29 cellular contexts compared by ENCODE assay signal in the genomic region with DNA sequence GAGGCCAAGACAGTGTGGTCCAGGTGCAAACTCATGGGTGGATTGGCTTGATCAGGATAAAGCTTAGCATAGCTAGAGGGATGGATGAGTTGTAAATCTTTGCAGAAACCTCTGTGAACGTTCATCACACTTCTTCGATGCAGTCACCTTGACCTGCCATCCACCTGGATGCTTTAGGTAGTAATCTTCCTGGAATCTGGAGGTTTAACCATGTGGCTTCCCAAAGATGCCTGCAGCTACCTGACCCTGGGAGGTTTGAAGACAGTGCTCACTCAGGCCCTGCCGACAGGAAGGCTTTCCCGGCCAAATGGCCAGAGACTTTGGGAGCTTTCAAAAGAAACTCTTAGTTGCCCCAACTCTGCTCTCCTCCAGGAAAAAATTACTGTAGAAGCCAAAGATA. TPM values are rescaled to one million over a fixed set of nuclear protein-coding genes. Genes with fewer than 3 reads are reported as not detected.
A peak's percentile ranks its signal among the peaks of the same experiment; 100 is the strongest.
DNase-seq lines count a peak whose midpoint lies in the region; ATAC-seq, FAIRE-seq and TF ChIP-seq lines count a peak whose summit lies in the region.
"Had no signal": no experiment of that assay in that cellular context is flagged by ENCODE, and none has a peak within 500 bp of the region (broad histone marks: within the 10 kb centered on the region; RNA-seq: fewer than 3 reads in every experiment).

No MANE protein-coding gene starts in this region.

- H3K9me2 ChIP-seq in MM.1S (replicated peaks; ENCODE audit: insufficient read depth, low read length) = no peaks in the 10 kb centered on the region

- POLR2A ChIA-PET in GM10248 (lab: Yijun Ruan, JAX) = no interaction called here
- POLR2A ChIA-PET in endothelial cell of umbilical vein (lab: Charles Lee) = no interaction called here

- H3K27ac Mint-ChIP-seq in type B pancreatic cell = no peak overlapping the region
- H3K27ac Mint-ChIP-seq in activated naive CD8-positive, alpha-beta T cell treated with anti-CD3 and anti-CD28 coated beads for 36 hours = no peak overlapping the region
- H3K27ac Mint-ChIP-seq: CD4-positive, alpha-beta memory T cell; CD4-positive, CD25-positive, alpha-beta regulatory T cell; CD8-positive, alpha-beta memory T cell had no signal

- no peaks in the 10 kb centered on the region for H3K36me3 ChIP-seq in endothelial cell of umbilical vein (ENCODE audit: control insufficient read depth in 2 of 2, extremely low read depth in 1 of 2, insufficient read depth in 2 of 2, low read length in 2 of 2)
- H3K36me3 ChIP-seq in lung (ENCODE audit: control insufficient read depth in 2 of 2, insufficient read depth in 2 of 2, low read length in 2 of 2) = no peaks in the 10 kb centered on the region
- H3K36me3 ChIP-seq in MM.1S (replicated peaks; ENCODE audit: insufficient read depth, low read length) = no peaks in the 10 kb centered on the region
- H3K36me3 ChIP-seq: BE2C, BLaER1 had no signal

- no peaks in the 10 kb centered on the region for H3K27me3 Mint-ChIP-seq in type B pancreatic cell
- no peaks in the 10 kb centered on the region for H3K27me3 Mint-ChIP-seq in activated naive CD8-positive, alpha-beta T cell treated with anti-CD3 and anti-CD28 coated beads for 36 hours
- H3K27me3 Mint-ChIP-seq: CD4-positive, alpha-beta memory T cell; CD4-positive, CD25-positive, alpha-beta regulatory T cell; CD8-positive, alpha-beta memory T cell had no signal

- no peaks in the 10 kb centered on the region for H3F3A ChIP-seq in MM.1S (ENCODE audit: insufficient read depth, low read length)

- H3K9me3 Mint-ChIP-seq in type B pancreatic cell = no peaks in the 10 kb centered on the region
- no peaks in the 10 kb centered on the region for H3K9me3 Mint-ChIP-seq in activated naive CD8-positive, alpha-beta T cell treated with anti-CD3 and anti-CD28 coated beads for 36 hours
- H3K9me3 Mint-ChIP-seq: CD4-positive, alpha-beta memory T cell; CD4-positive, CD25-positive, alpha-beta regulatory T cell; CD8-positive, alpha-beta memory T cell had no signal

- DNase-seq in GM10248 (ENCODE audit: extremely low spot score) = peak; percentile 4
- DNase-seq in endothelial cell of umbilical vein (ENCODE audit: low read depth, low spot score) = no peak
- peak; percentile 14 for DNase-seq in lung (ENCODE audit: low spot score)
- DNase-seq in type B pancreatic cell (ENCODE audit: extremely low spot score, unreplicated experiment) = peak; percentile 18
- DNase-seq in activated naive CD8-positive, alpha-beta T cell treated with anti-CD3 and anti-CD28 coated beads for 36 hours = no peak
- DNase-seq in stimulated activated naive CD8-positive, alpha-beta T cell treated with anti-CD3 and anti-CD28 coated beads, Interleukin-15, Interleukin-2, amounts not matched to agents 100 U/mL and 50 U/mL, for 24 hours = no peak
- DNase-seq in MM.1S = no peak
- DNase-seq: 8988T; ACHN; BE2C; C1 segment of cervical spinal cord; CD4-positive, alpha-beta memory T cell; CD4-positive, CD25-positive, alpha-beta regulatory T cell; CD8-positive, alpha-beta memory T cell; COR-L47; DMS 273 treated with DMSO at 0.1 percent for 48 hours; DMS153; DMS53; DMS79; DND-41; EL; GDM1 had no signal

- BruUV-seq in endothelial cell of umbilical vein (replicated peaks; lab: Mats Ljungman, UMichigan) = no TSS peak

- H3K9me1 ChIP-seq in endothelial cell of umbilical vein (replicated peaks; ENCODE audit: control insufficient read depth, extremely low read depth, insufficient read depth, low read length) = no peaks in the 10 kb centered on the region

- H3K27ac ChIP-seq in endothelial cell of umbilical vein (ENCODE audit: insufficient read depth, low read depth, low read length) = no peak overlapping the region
- H3K27ac ChIP-seq in lung (ENCODE audit: low read depth in 1 of 2, low read length in 1 of 2) = no peak overlapping the region
- H3K27ac ChIP-seq in MM.1S (ENCODE audit: low read length) = no peak overlapping the region
- H3K27ac ChIP-seq: BLaER1 had no signal

- peak; percentile 21 for FAIRE-seq in endothelial cell of umbilical vein (lab: Jason Lieb, UNC)
- FAIRE-seq: A204.1, GM12891, GM19239 had no signal

- H3K4me3 ChIP-seq in endothelial cell of umbilical vein (replicated peaks in 1 of 3; ENCODE audit: insufficient read depth in 1 of 3, low read depth in 1 of 3, low read length in 3 of 3) (no peak overlapping the region), lung (no peak overlapping the region), MM.1S (ENCODE audit: low read length) (no peak overlapping the region)
- H3K4me3 ChIP-seq: BLaER1 had no signal

- WGBS in lung, 2 donors = 45 to 48% methylated on average over 4 of the region's 4 CpGs

- peaks cover 1% of the 10 kb centered on the region for H3K4me1 Mint-ChIP-seq in type B pancreatic cell (ENCODE audit: unreplicated experiment)
- peaks cover 10% of the 10 kb centered on the region for H3K4me1 Mint-ChIP-seq in activated naive CD8-positive, alpha-beta T cell treated with anti-CD3 and anti-CD28 coated beads for 36 hours
- H3K4me1 Mint-ChIP-seq: CD14-positive monocyte had no signal

- CTCF ChIA-PET in GM10248 (lab: Yijun Ruan, JAX) = interaction anchor here (0.8 to 1.8 kb wide), 9 partner anchors 10 to 409 kb away, joined by 3 to 19 read pairs (median 4); no protein-coding TSS in a partner anchor
- CTCF ChIA-PET in endothelial cell of umbilical vein (lab: Charles Lee) = interaction anchor here (1.0 to 2.3 kb wide), 3 partner anchors 22 to 331 kb away, joined by 3 to 11 read pairs (median 4); no protein-coding TSS in a partner anchor

- H4K20me1 ChIP-seq in endothelial cell of umbilical vein (replicated peaks; ENCODE audit: control insufficient read depth, extremely low read depth, insufficient read depth, low read length) (no peaks in the 10 kb centered on the region), MM.1S (ENCODE audit: insufficient read depth, low read length) (no peaks in the 10 kb centered on the region)
- H4K20me1 ChIP-seq: BLaER1 had no signal

- H3K27me3 ChIP-seq in endothelial cell of umbilical vein (ENCODE audit: control insufficient read depth in 2 of 2, insufficient read depth in 2 of 2, low read length in 2 of 2) = no peaks in the 10 kb centered on the region
- no peaks in the 10 kb centered on the region for H3K27me3 ChIP-seq in lung (ENCODE audit: control insufficient read depth, insufficient read depth)
- no peaks in the 10 kb centered on the region for H3K27me3 ChIP-seq in MM.1S (replicated peaks; ENCODE audit: insufficient read depth, low read length)
- H3K27me3 ChIP-seq: BE2C, BLaER1 had no signal

- TF ChIP-seq POLR2A in endothelial cell of umbilical vein (IDR thresholded peaks at IDR 0.05; ENCODE audit: low read depth, low read length) = no peak

- H3K4me2 ChIP-seq in endothelial cell of umbilical vein (ENCODE audit: insufficient read depth, low read length) (no peak overlapping the region), MM.1S (ENCODE audit: low read depth, low read length) (no peak overlapping the region)
- H3K4me2 ChIP-seq: BLaER1 had no signal

- no peaks in the 10 kb centered on the region for H3K9me3 ChIP-seq in endothelial cell of umbilical vein (replicated peaks; ENCODE audit: control insufficient read depth, insufficient read depth, low read length)
- no peaks in the 10 kb centered on the region for H3K9me3 ChIP-seq in lung (ENCODE audit: control insufficient read depth in 2 of 2, insufficient read depth in 1 of 2, low read length in 1 of 2)
- H3K9me3 ChIP-seq in MM.1S (replicated peaks; ENCODE audit: insufficient read depth, low read length) = no peaks in the 10 kb centered on the region
- H3K9me3 ChIP-seq: BE2C, BLaER1 had no signal

- intact Hi-C loops in endothelial cell of umbilical vein (cut with micrococcal nuclease) = no loop called here

- H3K4me1 ChIP-seq in endothelial cell of umbilical vein (ENCODE audit: control insufficient read depth, extremely low read depth, insufficient read depth, low read length) (no peaks in the 10 kb centered on the region), lung (ENCODE audit: control insufficient read depth in 2 of 2, insufficient read depth in 2 of 2, low read length in 2 of 2) (peaks cover 0 to 2% of the 10 kb centered on the region in 2 donors), MM.1S (ENCODE audit: low read length) (no peaks in the 10 kb centered on the region)
- H3K4me1 ChIP-seq: BE2C, BLaER1 had no signal

- H3K79me2 ChIP-seq in endothelial cell of umbilical vein (ENCODE audit: control insufficient read depth, insufficient read depth, low read length) (no peaks in the 10 kb centered on the region), MM.1S (ENCODE audit: low read length) (no peaks in the 10 kb centered on the region)

- H3K36me3 Mint-ChIP-seq in type B pancreatic cell = peaks cover 3% of the 10 kb centered on the region
- H3K36me3 Mint-ChIP-seq in activated naive CD8-positive, alpha-beta T cell treated with anti-CD3 and anti-CD28 coated beads for 36 hours = no peaks in the 10 kb centered on the region
- H3K36me3 Mint-ChIP-seq: CD14-positive monocyte; CD4-positive, alpha-beta memory T cell; CD4-positive, CD25-positive, alpha-beta regulatory T cell; CD8-positive, alpha-beta memory T cell had no signal

- ATAC-seq in lung (ENCODE audit: insufficient read depth, low FRiP score) = no peak
- no peak for ATAC-seq in stimulated activated naive CD8-positive, alpha-beta T cell treated with anti-CD3 and anti-CD28 coated beads, Interleukin-15, Interleukin-2, amounts not matched to agents 100 U/mL and 50 U/mL, for 24 hours

- dilution Hi-C loops in endothelial cell of umbilical vein (cut with MboI; ENCODE audit: extremely low pct_ligation_motif_present, low sequenced_read_pairs) = no loop called here

- H2AFZ ChIP-seq in endothelial cell of umbilical vein (ENCODE audit: low read depth, low read length) (no peak overlapping the region), MM.1S (ENCODE audit: low read length) (no peak overlapping the region)

- H3K9ac ChIP-seq in endothelial cell of umbilical vein (replicated peaks; ENCODE audit: extremely low read depth, insufficient read depth, low read length) (no peak overlapping the region), MM.1S (ENCODE audit: low read length) (no peak overlapping the region)
- H3K9ac ChIP-seq: BLaER1 had no signal

- no peak overlapping the region for H3K4me3 Mint-ChIP-seq in type B pancreatic cell
- no peak overlapping the region for H3K4me3 Mint-ChIP-seq in activated naive CD8-positive, alpha-beta T cell treated with anti-CD3 and anti-CD28 coated beads for 36 hours
- H3K4me3 Mint-ChIP-seq: CD14-positive monocyte; CD4-positive, alpha-beta memory T cell; CD4-positive, CD25-positive, alpha-beta regulatory T cell; CD8-positive, alpha-beta memory T cell had no signal

- TF ChIP-seq CTCF in GM10248 (IDR thresholded peaks at IDR 0.05; ENCODE audit: control extremely low read depth, extremely low read depth, low read depth, missing control alignments) (no peak), endothelial cell of umbilical vein (IDR thresholded peaks at IDR 0.05; ENCODE audit: extremely low read depth in 1 of 2, insufficient read depth in 1 of 2, low read depth in 1 of 2, low read length in 2 of 2) (no peak), lung (IDR thresholded peaks at IDR 0.05; ENCODE audit: control extremely low read depth, extremely low read depth) (no peak), type B pancreatic cell (conservative IDR thresholded peaks at IDR 0.05) (no peak), MM.1S (IDR thresholded peaks at IDR 0.05; ENCODE audit: low read length) (no peak)

RNA-seq across cellular contexts. Expression of a gene that starts 55.4 kb away (rescaled TPM):
- not detected in 2 replicates for total RNA-seq in endothelial cell of umbilical vein
- polyA plus RNA-seq in endothelial cell of umbilical vein = not detected in 2 replicates
- 0.03 TPM in 1 of 2 replicates, not detected in the other for polyA plus RNA-seq in endothelial cell of umbilical vein (2011; cell fraction: cytosol; rRNA removed)
- polyA plus RNA-seq in endothelial cell of umbilical vein (2011; cell fraction: nucleus; rRNA removed) = not detected in 2 replicates
- polyA plus RNA-seq in endothelial cell of umbilical vein (2012) = 0.05 and 0.21 TPM in 2 replicates
- polyA minus RNA-seq in endothelial cell of umbilical vein = not detected in 2 replicates
- not detected for polyA minus RNA-seq in endothelial cell of umbilical vein (2011; cell fraction: cytosol; rRNA and poly(A)+ RNA removed)
- polyA minus RNA-seq in endothelial cell of umbilical vein (2011; cell fraction: nucleus; rRNA and poly(A)+ RNA removed) = not detected in 2 replicates
- total RNA-seq in lung = under 1 TPM; 0.09 to 0.18 TPM
- under 1 TPM; 0.06 to 0.26 TPM for polyA plus RNA-seq in lung
- total RNA-seq in type B pancreatic cell (ENCODE audit: low replicate concordance) = not detected in 2 replicates
- not detected for total RNA-seq in activated naive CD8-positive, alpha-beta T cell treated with anti-CD3 and anti-CD28 coated beads for 36 hours
- total RNA-seq: CD4-positive, alpha-beta memory T cell; CD4-positive, CD25-positive, alpha-beta regulatory T cell; CD8-positive, alpha-beta memory T cell; Daoy had no signal
- polyA plus RNA-seq: AG04450 had no signal

Comparison
In these comparisons a context has a peak if more than half of its experiments do, and no peak if none do; other contexts are left out.
1. DNase-seq: peak in GM10248 (single experiment), lung (single experiment) and type B pancreatic cell (single experiment); none in endothelial cell of umbilical vein (single experiment), activated naive CD8-positive, alpha-beta T cell treated with anti-CD3 and anti-CD28 coated beads for 36 hours (single experiment), stimulated activated naive CD8-positive, alpha-beta T cell treated with anti-CD3 and anti-CD28 coated beads, Interleukin-15, Interleukin-2, amounts not matched to agents 100 U/mL and 50 U/mL, for 24 hours (single experiment) and MM.1S (single experiment).